In genomic region chr11:45178223-45178622, GRCh38 we compare ENCODE assay signal across 18 cellular contexts. TPM values are rescaled to one million over a fixed set of nuclear protein-coding genes. Genes with fewer than 3 reads are reported as not detected.
A peak's percentile ranks its signal among the peaks of the same experiment; 100 is the strongest.
DNase-seq lines count a peak whose midpoint lies in the region; ATAC-seq and TF ChIP-seq lines count a peak whose summit lies in the region.
"Had no signal": no experiment of that assay in that cellular context is flagged by ENCODE, and none has a peak within 500 bp of the region (broad histone marks: within the 10 kb centered on the region; RNA-seq: fewer than 3 reads in every experiment).

No MANE protein-coding gene starts in this region.

- 82 to 84% (median 84%) methylated on average over 7 of the region's 7 CpGs for WGBS in heart left ventricle, 4 donors

- H3K27ac ChIP-seq in right atrium auricular region (peak overlapping the region; percentile 92 to 93), heart left ventricle (peak overlapping the region in 4 of 12 donors; percentile 86 to 95 (median 92)), osteoblast (ENCODE audit: low read depth, low read length) (no peak overlapping the region)
- H3K27ac ChIP-seq: C4-2B had no signal

- TF ChIP-seq CTCF in right atrium auricular region (IDR thresholded peaks at IDR 0.05) = no peak
- no peak for TF ChIP-seq CTCF in heart left ventricle (IDR thresholded peaks at IDR 0.05)
- TF ChIP-seq CTCF in osteoblast (IDR thresholded peaks at IDR 0.05; ENCODE audit: extremely low read depth, low read depth, low read length) = no peak
- no peak for TF ChIP-seq CTCF in type B pancreatic cell (conservative IDR thresholded peaks at IDR 0.05)
- no peak for TF ChIP-seq CTCF in WTC11 (IDR thresholded peaks at IDR 0.05)

- TF ChIP-seq POLR2A in heart left ventricle (IDR thresholded peaks at IDR 0.05) = no peak

- H3K9me3 ChIP-seq in right atrium auricular region = no peaks in the 10 kb centered on the region
- no peaks in the 10 kb centered on the region for H3K9me3 ChIP-seq in heart left ventricle
- no peaks in the 10 kb centered on the region for H3K9me3 ChIP-seq in osteoblast (ENCODE audit: low read depth, low read length)

- H3K79me2 ChIP-seq in osteoblast (ENCODE audit: insufficient read depth, low read length) = no peaks in the 10 kb centered on the region

- POLR2A ChIA-PET in WTC11 (lab: Charles Lee) = no interaction called here

- H3K27me3 Mint-ChIP-seq in type B pancreatic cell = no peaks in the 10 kb centered on the region
- peaks cover 29% of the 10 kb centered on the region for H3K27me3 Mint-ChIP-seq in activated T-cell treated with anti-CD3 and anti-CD28 coated beads, Interleukin-2, amount 50 U/mL, for 24 hours
- peaks cover 9% of the 10 kb centered on the region; the same call in 1 of the 2 replicates for H3K27me3 Mint-ChIP-seq in WTC11 (ENCODE audit: low read depth)

- H3K4me2 ChIP-seq in osteoblast (ENCODE audit: insufficient read depth, low read length) = no peak overlapping the region

- peak overlapping the region; percentile 1 for H3K27ac Mint-ChIP-seq in type B pancreatic cell
- H3K27ac Mint-ChIP-seq in activated T-cell treated with anti-CD3 and anti-CD28 coated beads, Interleukin-2, amount 50 U/mL, for 24 hours = no peak overlapping the region
- no peak overlapping the region for H3K27ac Mint-ChIP-seq in WTC11

- H3K36me3 Mint-ChIP-seq in type B pancreatic cell (no peaks in the 10 kb centered on the region), WTC11 (no peaks in the 10 kb centered on the region)
- no peaks in the 10 kb centered on the region for H3K36me3 Mint-ChIP-seq in activated T-cell treated with anti-CD3 and anti-CD28 coated beads, Interleukin-2, amount 50 U/mL, for 24 hours (ENCODE audit: low read depth)

- ATAC-seq in heart left ventricle = no peak
- ATAC-seq in WTC11 = no peak

- no peak for DNase-seq in right atrium auricular region (ENCODE audit: low spot score)
- no peak for DNase-seq in heart left ventricle
- peak; percentile 64 for DNase-seq in mesenteric fat pad (ENCODE audit: low spot score)
- peak; percentile 76 for DNase-seq in osteoblast (ENCODE audit: insufficient read length, low spot score, missing footprints)
- no peak for DNase-seq in type B pancreatic cell (ENCODE audit: extremely low spot score, unreplicated experiment)
- DNase-seq in activated T-cell treated with anti-CD3 and anti-CD28 coated beads, Interleukin-2, amount 50 U/mL, for 24 hours = no peak
- DNase-seq in activated CD8-positive, alpha-beta memory T cell treated with anti-CD3 and anti-CD28 coated beads for 24 hours = no peak
- no peak for DNase-seq in WTC11 (ENCODE audit: low spot score)
- DNase-seq: CD8-positive, alpha-beta memory T cell; EL; NCI-H1417; NCI-H1694 treated with DMSO at 0.1 percent for 48 hours; NCI-H2081 treated with DMSO at 0.1 percent for 48 hours; NCI-H2171 treated with DMSO at 0.1 percent for 48 hours; NCI-H446; NCI-H526 treated with DMSO at 0.1 percent for 48 hours; SHP77 had no signal

- no peak overlapping the region for H2AFZ ChIP-seq in osteoblast (ENCODE audit: low read length)

- H3K4me1 ChIP-seq in right atrium auricular region = peaks cover 0 to 39% of the 10 kb centered on the region in 2 donors
- peaks cover 0 to 48% (median 24%) of the 10 kb centered on the region in 12 donors for H3K4me1 ChIP-seq in heart left ventricle
- H3K4me1 ChIP-seq in osteoblast (ENCODE audit: insufficient read depth, low read length) = peaks cover 18% of the 10 kb centered on the region

- H3K4me1 Mint-ChIP-seq in type B pancreatic cell (ENCODE audit: unreplicated experiment) (peaks cover 37% of the 10 kb centered on the region), WTC11 (peaks cover 10% of the 10 kb centered on the region)
- H3K4me1 Mint-ChIP-seq in activated T-cell treated with anti-CD3 and anti-CD28 coated beads, Interleukin-2, amount 50 U/mL, for 24 hours (ENCODE audit: low read depth) = peaks cover 14% of the 10 kb centered on the region

- H3K4me3 Mint-ChIP-seq in type B pancreatic cell (peak overlapping the region; percentile 15), WTC11 (no peak overlapping the region)
- no peak overlapping the region for H3K4me3 Mint-ChIP-seq in activated T-cell treated with anti-CD3 and anti-CD28 coated beads, Interleukin-2, amount 50 U/mL, for 24 hours

- intact Hi-C loops in heart left ventricle (cut with DNase I) = no loop called here

- H3K9me3 Mint-ChIP-seq in type B pancreatic cell (no peaks in the 10 kb centered on the region), WTC11 (no peaks in the 10 kb centered on the region)
- H3K9me3 Mint-ChIP-seq in activated T-cell treated with anti-CD3 and anti-CD28 coated beads, Interleukin-2, amount 50 U/mL, for 24 hours = no peaks in the 10 kb centered on the region
- H3K9me3 Mint-ChIP-seq: CD8-positive, alpha-beta memory T cell had no signal

- H3K4me3 ChIP-seq in right atrium auricular region = no peak overlapping the region
- no peak overlapping the region for H3K4me3 ChIP-seq in heart left ventricle
- no peak overlapping the region for H3K4me3 ChIP-seq in osteoblast (ENCODE audit: insufficient read depth, low read length)

- peaks cover 4% of the 10 kb centered on the region for H4K20me1 ChIP-seq in osteoblast (ENCODE audit: insufficient read depth, low read length)

- H3K27me3 ChIP-seq in right atrium auricular region (no peaks in the 10 kb centered on the region), heart left ventricle (peaks cover 0 to 12% (median 0%) of the 10 kb centered on the region in 9 donors), osteoblast (ENCODE audit: insufficient read depth, low read length) (peaks cover 3% of the 10 kb centered on the region)

- CTCF ChIA-PET in WTC11 (lab: Charles Lee) = no interaction called here

- H3K36me3 ChIP-seq in right atrium auricular region = peaks cover 6% of the 10 kb centered on the region
- peaks cover 0 to 13% (median 3%) of the 10 kb centered on the region in 9 donors for H3K36me3 ChIP-seq in heart left ventricle
- H3K36me3 ChIP-seq in osteoblast (ENCODE audit: insufficient read depth, low read length) = no peaks in the 10 kb centered on the region

TF ChIP-seq in WTC11, 78 proteins besides CTCF, POLR2A, EP300 and RAD21:
- TF ChIP-seq ELF4 (CRISPR knock-in tag; IDR thresholded peaks at IDR 0.05; ENCODE audit: low read depth) = no peak
- TF ChIP-seq ZNF281 (CRISPR knock-in tag; IDR thresholded peaks at IDR 0.05) = no peak
- no peak for TF ChIP-seq CREM (CRISPR knock-in tag; IDR thresholded peaks at IDR 0.05)
- TF ChIP-seq TEAD4 (CRISPR knock-in tag; IDR thresholded peaks at IDR 0.05) = no peak
TF ChIP-seq in WTC11: peak in this region for 0.

RNA-seq across cellular contexts. Expression of gene PRDM11, which starts 31.8 kb away (rescaled TPM):
- 10 to 100 TPM; 13.5 to 27.6 TPM for total RNA-seq in right atrium auricular region
- total RNA-seq in heart left ventricle = 10 to 100 TPM; 14.7 to 29.6 (median 18.2) TPM
- 10 to 100 TPM in 1 of 2 donors, 1 to 10 TPM in 1; 4.5 to 19.2 TPM for polyA plus RNA-seq in heart left ventricle
- 11.2 TPM for total RNA-seq in mesenteric fat pad
- total RNA-seq in osteoblast = 5.4 and 6.8 TPM in 2 replicates
- 13.6 and 24.0 TPM in 2 replicates for total RNA-seq in type B pancreatic cell (ENCODE audit: low replicate concordance)
- total RNA-seq in WTC11 (2021) = 8.3 to 12.4 TPM (median 11.2 TPM) in 3 replicates

Comparison
In these comparisons a context has a peak if more than half of its experiments do, and no peak if none do; other contexts are left out.
1. DNase-seq: peak in mesenteric fat pad (single experiment) and osteoblast (single experiment); none in right atrium auricular region (single experiment), heart left ventricle (0 of 5), type B pancreatic cell (single experiment), activated T-cell treated with anti-CD3 and anti-CD28 coated beads, Interleukin-2, amount 50 U/mL, for 24 hours (single experiment), activated CD8-positive, alpha-beta memory T cell treated with anti-CD3 and anti-CD28 coated beads for 24 hours (single experiment) and WTC11 (single experiment).